ENCODE assay signal across 33 cellular contexts in genomic region chr11:123585206-123585605, GRCh38.
DNase-seq lines count a peak whose midpoint lies in the region; ATAC-seq, FAIRE-seq and TF ChIP-seq lines count a peak whose summit lies in the region.
"Had no signal": no experiment of that assay in that cellular context is flagged by ENCODE, and none has a peak within 500 bp of the region (broad histone marks: within the 10 kb centered on the region; RNA-seq: fewer than 3 reads in every experiment).

No MANE protein-coding gene starts in this region.

- TF ChIP-seq RAD21 in A549 (conservative IDR thresholded peaks at IDR 0.05 in 1 of 2, IDR thresholded peaks at IDR 0.05 in 1 of 2) (no peak), H1 (IDR thresholded peaks at IDR 0.05 in 1 of 2, conservative IDR thresholded peaks at IDR 0.05 in 1 of 2; ENCODE audit: low read depth in 2 of 2, low read length in 2 of 2) (no peak)

- H3K4me3 ChIP-seq in A549 (no peak overlapping the region), H1 (ENCODE audit: extremely low read depth in 1 of 4, insufficient read depth in 2 of 4, low read depth in 3 of 4, low read length in 4 of 4) (no peak overlapping the region)
- H3K4me3 ChIP-seq: gastrocnemius medialis, GM23248, K562, lung, tibial nerve had no signal

- no peak overlapping the region for H3K9ac ChIP-seq in H1 (replicated peaks in 1 of 4; ENCODE audit: extremely low read depth in 1 of 4, low read depth in 3 of 4, low read length in 3 of 4)
- H3K9ac ChIP-seq: GM23248 had no signal

- H3K27me3 Mint-ChIP-seq in Calu3 (ENCODE audit: unreplicated experiment) (peaks cover 15% of the 10 kb centered on the region), nephron progenitor cell (ENCODE audit: low read depth, poor library complexity) (peaks cover 19% of the 10 kb centered on the region), progenitor cell of endocrine pancreas (peaks cover 13% of the 10 kb centered on the region)
- H3K27me3 Mint-ChIP-seq: activated T-helper 17 cell treated with anti-CD3 and anti-CD28 coated beads, Interleukin-2, amount 50 U/mL, for 72 hours; brain had no signal

- intact Hi-C loops in Calu3 (cut with micrococcal nuclease; ENCODE audit: unreplicated experiment), result loop anchor here (10.0 kb wide), 1 partner anchor 60 kb away; no protein-coding TSS in a partner anchor

- no TSS peak for BruUV-seq in Calu3 (replicated peaks; lab: Mats Ljungman, UMichigan)

- H3K23me2 ChIP-seq in H1 (ENCODE audit: low read depth, low read length), result peaks cover 4% of the 10 kb centered on the region; the same call in 1 of the 2 replicates

- H3K36me3 Mint-ChIP-seq in Calu3 (ENCODE audit: insufficient read depth, unreplicated experiment) (no peaks in the 10 kb centered on the region), nephron progenitor cell (ENCODE audit: low read depth) (peaks cover 4% of the 10 kb centered on the region), progenitor cell of endocrine pancreas (ENCODE audit: insufficient read depth) (no peaks in the 10 kb centered on the region)
- H3K36me3 Mint-ChIP-seq: brain had no signal

- DNase-seq in A549 (ENCODE audit: low read depth in 1 of 2, low spot score in 1 of 2) (no peak), Calu3 (peak; percentile 22), H1 (ENCODE audit: low read depth in 1 of 2, low spot score in 2 of 2) (no peak), nephron progenitor cell (no peak), NCI-H1436 treated with DMSO at 0.1 percent for 48 hours (lab: John Stamatoyannopoulos, UW) (no peak), progenitor cell of endocrine pancreas (ENCODE audit: low spot score, unreplicated experiment) (no peak)
- DNase-seq: activated CD4-positive, alpha-beta T cell treated with anti-CD3 and anti-CD28 coated beads, Interleukin-2, amount 50 U/mL, for 1 hour; activated CD8-positive, alpha-beta memory T cell treated with anti-CD3 and anti-CD28 coated beads, Interleukin-2, amount 50 U/mL, for 4 hours; activated naive CD4-positive, alpha-beta T cell treated with anti-CD3 and anti-CD28 coated beads, Interleukin-2, amount 50 U/mL, for 16 hours; amniotic stem cell; C1 segment of cervical spinal cord; DMS79; gastrocnemius medialis; GDM1; GM23248; kidney glomerular epithelial cell; NCI-H1048; NCI-H187; NCI-H446 treated with DMSO at 0.1 percent for 48 hours; NCI-H774; right cardiac atrium; SIG-M5; stimulated activated CD4-positive, alpha-beta T cell treated with anti-CD3 and anti-CD28 coated beads, Interleukin-4, amount 100 ng/mL, for 1 hour; T1000 had no signal

- H3K4ac ChIP-seq in H1 (replicated peaks; ENCODE audit: insufficient read length, low read depth, low read length), result no peak overlapping the region

- no peak overlapping the region for H4K8ac ChIP-seq in H1 (ENCODE audit: extremely low read depth, insufficient read depth, low read length)

- no peak overlapping the region for H2BK120ac ChIP-seq in H1 (replicated peaks; ENCODE audit: low read depth, low read length)

- H3K4me1 ChIP-seq in A549, result peaks cover 90% of the 10 kb centered on the region
- H3K4me1 ChIP-seq in H1 (replicated peaks in 1 of 4; ENCODE audit: control insufficient read depth in 3 of 4, insufficient read depth in 4 of 4, low read length in 3 of 4), result peaks cover 0 to 9% (median under 1%) of the 10 kb centered on the region in 4 experiments; a peak in 4 of 7 replicates

- H2AK5ac ChIP-seq in H1 (ENCODE audit: low read depth, low read length), result no peak overlapping the region

- no peak for TF ChIP-seq POLR2A in A549 (IDR thresholded peaks at IDR 0.05; ENCODE audit: low read length)
- no peak for TF ChIP-seq POLR2A in H1 (IDR thresholded peaks at IDR 0.05; ENCODE audit: control extremely low read depth in 1 of 2, low read depth in 2 of 2, low read length in 2 of 2)

- H3K27me3 ChIP-seq in H1 (replicated peaks in 1 of 4; ENCODE audit: control insufficient read depth in 3 of 4, extremely low read depth in 1 of 4, insufficient read depth in 3 of 4, low read length in 3 of 4), result no peaks in the 10 kb centered on the region; a peak in 1 of 7 replicates
- H3K27me3 ChIP-seq: gastrocnemius medialis, tibial nerve had no signal

- H2BK5ac ChIP-seq in H1 (ENCODE audit: low read depth, low read length), result peak overlapping the region; percentile 60; the same call in 1 of the 2 replicates

- TF ChIP-seq CTCF in A549 (IDR thresholded peaks at IDR 0.05) (no peak), Calu3 (IDR thresholded peaks at IDR 0.05; ENCODE audit: unreplicated experiment) (no peak), H1 (IDR thresholded peaks at IDR 0.05; ENCODE audit: control extremely low read depth in 1 of 3, insufficient read depth in 1 of 3, low read depth in 1 of 3, low read length in 3 of 3) (no peak), nephron progenitor cell (IDR thresholded peaks at IDR 0.05) (no peak), progenitor cell of endocrine pancreas (IDR thresholded peaks at IDR 0.05; ENCODE audit: unreplicated experiment) (no peak)

- no peaks in the 10 kb centered on the region for H3K9me3 Mint-ChIP-seq in Calu3 (ENCODE audit: low read depth, unreplicated experiment)
- no peaks in the 10 kb centered on the region for H3K9me3 Mint-ChIP-seq in nephron progenitor cell
- no peaks in the 10 kb centered on the region for H3K9me3 Mint-ChIP-seq in progenitor cell of endocrine pancreas (ENCODE audit: low read depth)
- H3K9me3 Mint-ChIP-seq: activated T-helper 17 cell treated with anti-CD3 and anti-CD28 coated beads, Interleukin-2, amount 50 U/mL, for 72 hours; brain had no signal

- FAIRE-seq in A549 (lab: Jason Lieb, UNC) (no peak), H1 (lab: Jason Lieb, UNC) (no peak)
- FAIRE-seq: HTR-8/SVneo, K562 had no signal

- POLR2A ChIA-PET in A549 (lab: Yijun Ruan, JAX), result no interaction called here
- POLR2A ChIA-PET in H1 (lab: Charles Lee; ENCODE audit: partially characterized antibody), result interaction anchor here (1.0 kb wide), 1 partner anchor 9 kb away, joined by 4 read pairs; no protein-coding TSS in a partner anchor

- no peak overlapping the region for H4K91ac ChIP-seq in H1 (replicated peaks; ENCODE audit: insufficient read length, low read length)

- H3K4me1 Mint-ChIP-seq in Calu3 (ENCODE audit: low read depth, unreplicated experiment) (peaks cover 61% of the 10 kb centered on the region), nephron progenitor cell (peaks cover 44% of the 10 kb centered on the region), progenitor cell of endocrine pancreas (ENCODE audit: low read depth) (peaks cover 46% of the 10 kb centered on the region)

- no peaks in the 10 kb centered on the region for H3K79me2 ChIP-seq in H1 (ENCODE audit: control insufficient read depth in 1 of 2, insufficient read depth in 2 of 2, low read length in 2 of 2)

- H3K23ac ChIP-seq in H1 (ENCODE audit: insufficient read length), result no peak overlapping the region

- H3K9me3 ChIP-seq in A549 (no peaks in the 10 kb centered on the region), H1 (ENCODE audit: insufficient read depth in 2 of 2, low read depth in 1 of 2, low read length in 1 of 2) (no peaks in the 10 kb centered on the region)
- H3K9me3 ChIP-seq: gastrocnemius medialis, tibial nerve had no signal

- H2BK20ac ChIP-seq in H1 (ENCODE audit: low read length), result peak overlapping the region; percentile 18; the same call in 1 of the 2 replicates

- H3K18ac ChIP-seq in H1 (ENCODE audit: extremely low read depth, low read length), result no peak overlapping the region; the same call in 1 of the 2 replicates

- WGBS in A549 (ENCODE audit: missing lambda C conversion rate), result 77% methylated on average over 4 of the region's 5 CpGs
- 88% methylated on average over 5 of the region's 5 CpGs; no CpG with 5 or more reads in 1 of the 2 experiments for WGBS in H1 (ENCODE audit: extremely low coverage in 1 of 2, insufficient coverage in 1 of 2, insufficient read length in 1 of 2, insufficient replicate concordance in 2 of 2, low coverage in 1 of 2, low lambda C conversion rate in 2 of 2, missing lambda C conversion rate in 1 of 2), 2 experiments

- H4K5ac ChIP-seq in H1 (ENCODE audit: insufficient read length, low read depth, low read length), result no peak overlapping the region

- H3K27ac Mint-ChIP-seq in Calu3 (ENCODE audit: unreplicated experiment) (no peak overlapping the region), nephron progenitor cell (peak overlapping the region; percentile 88), progenitor cell of endocrine pancreas (no peak overlapping the region)
- H3K27ac Mint-ChIP-seq: activated T-helper 17 cell treated with anti-CD3 and anti-CD28 coated beads, Interleukin-2, amount 50 U/mL, for 72 hours had no signal

- H3K79me1 ChIP-seq in H1 (ENCODE audit: low read depth, low read length), result peaks cover 5% of the 10 kb centered on the region

- H3K27ac ChIP-seq in A549 (peak overlapping the region; percentile 97), H1 (ENCODE audit: low read depth, low read length) (no peak overlapping the region)
- H3K27ac ChIP-seq: gastrocnemius medialis, GM23248, tibial nerve had no signal

- no peak overlapping the region for H3K56ac ChIP-seq in H1 (replicated peaks; ENCODE audit: insufficient read length, low read depth, low read length)

- no peaks in the 10 kb centered on the region; a peak in 2 of 8 replicates for H3K36me3 ChIP-seq in H1 (ENCODE audit: control insufficient read depth in 2 of 4, insufficient read depth in 4 of 4, low read length in 3 of 4)
- H3K36me3 ChIP-seq: gastrocnemius medialis, tibial nerve had no signal

- H3K4me2 ChIP-seq in A549, result peak overlapping the region; percentile 93
- H3K4me2 ChIP-seq in H1 (ENCODE audit: insufficient read depth in 1 of 2, low read depth in 2 of 2, low read length in 2 of 2), result no peak overlapping the region

- CTCF ChIA-PET in A549 (lab: Yijun Ruan, JAX), result interaction anchor here (0.9 to 1.7 kb wide), 4 partner anchors 8 to 178 kb away, joined by 3 to 6 read pairs (median 4); no protein-coding TSS in a partner anchor
- CTCF ChIA-PET in Calu3 (lab: Charles Lee), result no interaction called here
- CTCF ChIA-PET in H1 (lab: Charles Lee; ENCODE audit: partially characterized antibody), result interaction anchor here (0.8 to 2.7 kb wide), 6 partner anchors 8 to 122 kb away, joined by 3 to 13 read pairs (median 4); no protein-coding TSS in a partner anchor

- no peak for ATAC-seq in A549
- no peak for ATAC-seq in activated CD4-positive, CD25-positive, alpha-beta regulatory T cell treated with anti-CD3 and anti-CD28 coated beads, Interleukin-2, amount 50 U/mL, for 24 hours
- ATAC-seq in GM19467 (IDR thresholded peaks at IDR 0.05; ENCODE audit: unreplicated experiment), result no peak
- ATAC-seq: activated T-helper 17 cell treated with anti-CD3 and anti-CD28 coated beads, Interleukin-2, amount 50 U/mL, for 72 hours; gastrocnemius medialis; K562; right cardiac atrium; WTC11 had no signal

- TF ChIP-seq EP300 in A549 (IDR thresholded peaks at IDR 0.05), result no peak
- no peak for TF ChIP-seq EP300 in H1 (IDR thresholded peaks at IDR 0.05; ENCODE audit: borderline replicate concordance in 1 of 2, low read depth in 2 of 2, low read length in 2 of 2)

- no peak overlapping the region for H2BK15ac ChIP-seq in H1 (ENCODE audit: low read length)

- H2AFZ ChIP-seq in H1 (ENCODE audit: low read length), result no peak overlapping the region
- H2AFZ ChIP-seq: GM23248 had no signal

- H3K4me3 Mint-ChIP-seq in Calu3 (ENCODE audit: low read depth, unreplicated experiment) (no peak overlapping the region), nephron progenitor cell (no peak overlapping the region), progenitor cell of endocrine pancreas (ENCODE audit: low read depth) (no peak overlapping the region)
- H3K4me3 Mint-ChIP-seq: activated T-helper 17 cell treated with anti-CD3 and anti-CD28 coated beads, Interleukin-2, amount 50 U/mL, for 72 hours; brain; WTC11 had no signal

- H2BK12ac ChIP-seq in H1 (ENCODE audit: low read depth, low read length), result no peak overlapping the region

- peaks cover 0 to 7% of the 10 kb centered on the region in 2 experiments for H4K20me1 ChIP-seq in H1 (replicated peaks in 1 of 2; ENCODE audit: control insufficient read depth in 1 of 2, insufficient read depth in 2 of 2, low read length in 2 of 2)

- no peak overlapping the region for H3K14ac ChIP-seq in H1 (ENCODE audit: insufficient read length)
